Comparison of ENCODE assay signal across 11 cellular contexts in the genomic region with DNA sequence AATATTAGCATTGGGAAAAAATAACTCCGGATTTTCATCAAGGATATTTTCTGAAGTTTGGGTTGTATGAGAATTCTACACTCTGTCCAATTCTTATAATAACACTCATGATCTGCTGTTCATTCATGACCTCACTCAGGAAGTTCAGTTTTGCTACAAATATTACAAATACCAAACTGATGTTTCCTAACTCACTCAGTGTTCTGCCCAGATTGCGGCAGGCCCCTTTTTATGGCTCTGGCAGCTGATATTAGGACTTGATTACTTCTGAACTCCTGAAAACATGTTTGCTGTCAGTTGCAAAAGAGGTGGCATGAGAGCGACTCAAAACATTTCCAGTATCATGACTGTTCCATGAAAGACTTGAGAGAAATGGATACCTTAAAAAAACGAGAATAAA.
DNase-seq lines count a peak whose midpoint lies in the region; ATAC-seq and TF ChIP-seq lines count a peak whose summit lies in the region.
"Had no signal": no experiment of that assay in that cellular context is flagged by ENCODE, and none has a peak within 500 bp of the region (broad histone marks: within the 10 kb centered on the region; RNA-seq: fewer than 3 reads in every experiment).

No MANE protein-coding gene starts in this region.

- no peaks in the 10 kb centered on the region for H3K4me1 Mint-ChIP-seq in activated T-helper 17 cell treated with anti-CD3 and anti-CD28 coated beads, Interleukin-2, amount 50 U/mL, for 72 hours
- H3K4me1 Mint-ChIP-seq: IgD-negative memory B cell had no signal

- no peaks in the 10 kb centered on the region for H3K27me3 Mint-ChIP-seq in activated T-helper 17 cell treated with anti-CD3 and anti-CD28 coated beads, Interleukin-2, amount 50 U/mL, for 72 hours

- intact Hi-C loops in Right ventricle myocardium superior (cut with DNase I) (no loop called here), cardiac septum (cut with DNase I) (no loop called here)

- H3K4me3 ChIP-seq in epithelial cell of proximal tubule (ENCODE audit: low read depth, low read length), result no peak overlapping the region

- no peaks in the 10 kb centered on the region for H3K9me3 Mint-ChIP-seq in activated T-helper 17 cell treated with anti-CD3 and anti-CD28 coated beads, Interleukin-2, amount 50 U/mL, for 72 hours
- H3K9me3 Mint-ChIP-seq: IgD-negative memory B cell, naive B cell had no signal

- H3K4me3 Mint-ChIP-seq in activated T-helper 17 cell treated with anti-CD3 and anti-CD28 coated beads, Interleukin-2, amount 50 U/mL, for 72 hours, result no peak overlapping the region
- H3K4me3 Mint-ChIP-seq: IgD-negative memory B cell, naive B cell had no signal

- H3K27ac Mint-ChIP-seq in activated T-helper 17 cell treated with anti-CD3 and anti-CD28 coated beads, Interleukin-2, amount 50 U/mL, for 72 hours, result no peak overlapping the region
- H3K27ac Mint-ChIP-seq: IgD-negative memory B cell, naive B cell had no signal

- no peaks in the 10 kb centered on the region for H3K36me3 Mint-ChIP-seq in activated T-helper 17 cell treated with anti-CD3 and anti-CD28 coated beads, Interleukin-2, amount 50 U/mL, for 72 hours (ENCODE audit: low read depth)

- DNase-seq in Right ventricle myocardium superior (no peak), cardiac septum (ENCODE audit: low spot score) (no peak), epithelial cell of proximal tubule (ENCODE audit: low read depth) (peak; percentile 16), myocyte (ENCODE audit: low read depth) (peak; percentile 49), NCI-H1048 (lab: John Stamatoyannopoulos, UW) (no peak), islet precursor cell (no peak), cerebellum (ENCODE audit: low spot score) (no peak)
- DNase-seq: naive B cell; NK-92 treated with Interleukin-12 subunit alpha and Interleukin-12 subunit beta, amount 100 ng/mL, for 24 hours had no signal

- ATAC-seq in Right ventricle myocardium superior (ENCODE audit: poor library complexity), result peak; percentile 38
- ATAC-seq in activated T-helper 17 cell treated with anti-CD3 and anti-CD28 coated beads, Interleukin-2, amount 50 U/mL, for 72 hours (replicated peaks), result no peak

- no peak for TF ChIP-seq CTCF in epithelial cell of proximal tubule (conservative IDR thresholded peaks at IDR 0.05; ENCODE audit: low read depth, low read length)

Comparison
In these comparisons a context has a peak if more than half of its experiments do, and no peak if none do; other contexts are left out.
1. DNase-seq: peak in epithelial cell of proximal tubule (single experiment) and myocyte (single experiment); none in Right ventricle myocardium superior (single experiment), cardiac septum (single experiment), NCI-H1048 (single experiment), islet precursor cell (single experiment) and cerebellum (single experiment).